11 cellular contexts compared by ENCODE assay signal in genomic region chr4:10983274-10983673, GRCh38.
A peak's percentile ranks its signal among the peaks of the same experiment; 100 is the strongest.
DNase-seq lines count a peak whose midpoint lies in the region; ATAC-seq and FAIRE-seq lines count a peak whose summit lies in the region.
"Had no signal": no experiment of that assay in that cellular context is flagged by ENCODE, and none has a peak within 500 bp of the region (broad histone marks: within the 10 kb centered on the region; RNA-seq: fewer than 3 reads in every experiment).

No MANE protein-coding gene starts in this region.

- ATAC-seq in GM19351 (IDR thresholded peaks at IDR 0.05; ENCODE audit: unreplicated experiment) = peak; percentile 83
- ATAC-seq in esophagus mucosa = peak; percentile 93
- ATAC-seq in HG02588 (IDR thresholded peaks at IDR 0.05; ENCODE audit: unreplicated experiment) = no peak

- no peak for FAIRE-seq in frontal cortex (lab: Jason Lieb, UNC)
- FAIRE-seq: D721Med had no signal

- DNase-seq in ELF-1 (ENCODE audit: low read depth, low spot score) = peak; percentile 52
- DNase-seq in HT-29 (ENCODE audit: low spot score) = peak; percentile 13
- no peak for DNase-seq in NCI-H446 (lab: John Stamatoyannopoulos, UW)
- DNase-seq in frontal cortex (ENCODE audit: low spot score in 2 of 2) = no peak
- no peak for DNase-seq in hypothalamus (lab: John Stamatoyannopoulos, UW)
- DNase-seq: cerebellar nuclear complex; stimulated activated naive CD4-positive, alpha-beta T cell treated with Interleukin-2 at 50 U/mL for 16 hours had no signal

Comparison
In these comparisons a context has a peak if more than half of its experiments do, and no peak if none do; other contexts are left out.
1. DNase-seq: peak in ELF-1 (single experiment) and HT-29 (single experiment); none in NCI-H446 (0 of 2), frontal cortex (0 of 2) and hypothalamus (0 of 51).